In the genomic region with DNA sequence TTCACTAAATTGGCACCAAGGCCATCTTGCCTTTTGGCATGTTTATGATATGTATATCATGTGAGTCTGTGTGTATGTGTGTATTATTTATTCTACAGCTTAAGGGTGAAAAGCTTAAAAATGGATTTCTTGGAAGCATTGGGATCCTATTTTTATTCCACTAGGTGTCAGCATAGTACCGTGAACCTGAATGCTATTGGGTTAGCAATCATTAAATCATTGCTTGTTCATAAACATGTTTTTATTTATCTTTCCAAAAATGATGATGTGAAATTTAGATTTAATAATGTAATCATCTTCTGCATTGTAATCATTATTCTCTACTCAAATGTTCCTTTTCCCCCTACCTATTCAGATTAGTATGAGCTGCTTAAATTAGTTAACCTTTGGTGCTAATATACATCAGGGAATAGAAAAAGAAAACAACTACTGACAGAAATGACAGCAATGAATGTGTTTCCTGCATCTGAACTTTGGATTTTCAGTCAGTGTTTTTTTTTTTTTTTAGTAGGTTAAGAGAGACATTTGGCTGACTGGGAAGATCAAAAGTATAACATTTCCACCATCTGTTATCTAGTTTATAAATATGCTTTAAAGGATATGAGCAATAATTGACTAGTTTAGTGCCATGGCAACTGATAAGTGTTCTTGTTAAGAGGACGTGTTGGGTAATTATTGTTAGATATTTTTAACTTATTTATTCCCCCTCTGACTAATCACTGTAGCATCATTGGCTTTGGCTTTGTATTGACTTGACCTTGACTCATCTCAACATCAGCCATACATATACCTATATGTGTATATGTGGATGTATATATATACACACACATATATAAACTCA, we compare ENCODE assay signal across 9 cellular contexts. TPM values are rescaled to one million over a fixed set of nuclear protein-coding genes. Genes with fewer than 3 reads are reported as not detected.
DNase-seq lines count a peak whose midpoint lies in the region; ATAC-seq, FAIRE-seq and TF ChIP-seq lines count a peak whose summit lies in the region.
"Had no signal": no experiment of that assay in that cellular context is flagged by ENCODE, and none has a peak within 500 bp of the region (broad histone marks: within the 10 kb centered on the region; RNA-seq: fewer than 3 reads in every experiment).

No MANE protein-coding gene starts in this region.

- H3K27ac ChIP-seq in transverse colon, result no peak overlapping the region

- H3K9me3 ChIP-seq in adipocyte (ENCODE audit: control insufficient read depth, low read length) (no peaks in the 10 kb centered on the region), transverse colon (no peaks in the 10 kb centered on the region)

- WGBS in transverse colon (ENCODE audit: low coverage in 1 of 2), 2 donors, result 0 to 6% methylated on average over 2 of the region's 2 CpGs

- TF ChIP-seq POLR2A in transverse colon (IDR thresholded peaks at IDR 0.05), result no peak

- ATAC-seq in GM21423 (IDR thresholded peaks at IDR 0.05; ENCODE audit: unreplicated experiment), result peak; percentile 42
- no peak for ATAC-seq in HG03045 (IDR thresholded peaks at IDR 0.05; ENCODE audit: unreplicated experiment)

- intact Hi-C loops in transverse colon (cut with DNase I; ENCODE audit: low total_unique reads), result no loop called here

- TF ChIP-seq CTCF in D721Med (IDR thresholded peaks at IDR 0.05; ENCODE audit: insufficient read depth, missing control alignments), result peak; percentile 79
- peak; percentile 61 for TF ChIP-seq CTCF in LNCaP clone FGC (IDR thresholded peaks at IDR 0.05; ENCODE audit: control insufficient read depth, extremely low read depth, insufficient read depth)
- peak; percentile 47 to 57 (median 52) for TF ChIP-seq CTCF in transverse colon (IDR thresholded peaks at IDR 0.05)

- in situ Hi-C loops in transverse colon (cut with MboI; ENCODE audit: low pct_ligation_motif_present in 1 of 4, low pct_unique_long_range_greater_than_20kb in 1 of 4, low sequenced_read_pairs in 3 of 4), result loop anchor here (10.0 to 25.0 kb wide), 3 partner anchors 574 to 599 kb away; partner anchors contain the start of gene CALCRL (in 2 of the 4)

- DNase-seq in D721Med (ENCODE audit: insufficient read length, low spot score) (no peak), LNCaP clone FGC (ENCODE audit: low read depth) (no peak), adipocyte (ENCODE audit: low read depth) (peak; percentile 82), hepatic stellate cell (ENCODE audit: low spot score) (peak; percentile 4), transverse colon (no peak), T1000 (lab: John Stamatoyannopoulos, UW) (no peak)

- no peak overlapping the region for H3K4me3 ChIP-seq in LNCaP clone FGC (ENCODE audit: low read depth, low read length)
- H3K4me3 ChIP-seq in adipocyte (ENCODE audit: low read length), result no peak overlapping the region
- H3K4me3 ChIP-seq in transverse colon, result no peak overlapping the region

- no peaks in the 10 kb centered on the region for H3K36me3 ChIP-seq in adipocyte (ENCODE audit: control insufficient read depth, insufficient read depth, low read length, severe bottlenecking)
- no peaks in the 10 kb centered on the region for H3K36me3 ChIP-seq in transverse colon

- TF ChIP-seq EP300 in transverse colon (IDR thresholded peaks at IDR 0.05; ENCODE audit: low read depth), result no peak

- FAIRE-seq in D721Med (lab: Jason Lieb, UNC), result peak; percentile 82

- H3K4me1 ChIP-seq in adipocyte (ENCODE audit: control insufficient read depth, insufficient read depth, low read length), result peaks cover 6% of the 10 kb centered on the region
- no peaks in the 10 kb centered on the region for H3K4me1 ChIP-seq in transverse colon

- H3K27me3 ChIP-seq in adipocyte (replicated peaks; ENCODE audit: control insufficient read depth, insufficient read depth, low read length) (no peaks in the 10 kb centered on the region), transverse colon (no peaks in the 10 kb centered on the region)

- no peak overlapping the region for H3K9ac ChIP-seq in adipocyte (ENCODE audit: low read length)

RNA-seq across cellular contexts. Expression of gene ZSWIM2, which starts 14.1 kb away (rescaled TPM):
- not detected for total RNA-seq in transverse colon
- total RNA-seq: mononuclear cell had no signal

Comparison
In these comparisons a context has a peak if more than half of its experiments do, and no peak if none do; other contexts are left out.
1. DNase-seq: peak in adipocyte (single experiment) and hepatic stellate cell (single experiment); none in D721Med (single experiment), LNCaP clone FGC (single experiment), transverse colon (single experiment) and T1000 (single experiment).
2. Peak in every context shown above with its lines, with median percentiles within 50 percentile points of each other: CTCF ChIP-seq.